In the genomic region with DNA sequence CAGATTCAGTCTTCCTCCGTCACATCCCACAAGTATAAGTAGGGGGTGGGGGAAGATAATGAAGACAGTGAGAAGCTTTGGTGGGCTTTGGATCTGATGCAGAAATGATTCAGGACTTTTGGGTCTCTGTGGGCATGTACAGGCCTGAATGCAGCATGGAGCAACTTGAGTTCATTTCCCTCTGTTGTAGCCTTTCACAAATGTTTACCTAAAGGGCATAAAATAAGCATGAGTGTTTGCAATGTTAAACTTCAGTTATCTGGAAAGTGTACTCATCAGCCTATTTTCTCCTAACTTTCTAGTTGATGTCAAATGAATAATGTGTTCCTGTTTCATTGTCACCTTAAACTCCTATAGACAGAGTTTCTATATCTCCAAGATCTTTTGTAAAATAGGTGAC, we compare ENCODE assay signal across 21 cellular contexts. TPM values are rescaled to one million over a fixed set of nuclear protein-coding genes. Genes with fewer than 3 reads are reported as not detected.
DNase-seq lines count a peak whose midpoint lies in the region; ATAC-seq and TF ChIP-seq lines count a peak whose summit lies in the region.
"Had no signal": no experiment of that assay in that cellular context is flagged by ENCODE, and none has a peak within 500 bp of the region (broad histone marks: within the 10 kb centered on the region; RNA-seq: fewer than 3 reads in every experiment).

No MANE protein-coding gene starts in this region.

- H3K27me3 Mint-ChIP-seq in type B pancreatic cell: no peaks in the 10 kb centered on the region
- H3K27me3 Mint-ChIP-seq: IgD-negative memory B cell had no signal

- H3K4me1 Mint-ChIP-seq in type B pancreatic cell (ENCODE audit: unreplicated experiment): peaks cover 17% of the 10 kb centered on the region
- H3K4me1 Mint-ChIP-seq: CD8-positive, alpha-beta memory T cell; IgD-negative memory B cell had no signal

- peak; percentile 88 for DNase-seq in NCI-H510A treated with DMSO at 0.1 percent for 48 hours (lab: John Stamatoyannopoulos, UW)
- DNase-seq in NCI-H510A (lab: John Stamatoyannopoulos, UW): no peak
- DNase-seq in NCI-H774 (lab: John Stamatoyannopoulos, UW): peak; percentile 38
- DNase-seq in left lobe of liver (ENCODE audit: low spot score): no peak
- DNase-seq in type B pancreatic cell (ENCODE audit: extremely low spot score, unreplicated experiment): no peak
- DNase-seq in Kasumi-1 (lab: John Stamatoyannopoulos, UW): no peak
- DNase-seq in HAP-1 (ENCODE audit: low spot score in 2 of 2): no peak
- no peak for DNase-seq in stimulated activated CD4-positive, alpha-beta T cell treated with anti-CD3 and anti-CD28 coated beads, Interleukin-4, amount 100 ng/mL, for 4 hours
- DNase-seq: AML-193; C1 segment of cervical spinal cord; Calu3; CD8-positive, alpha-beta memory T cell; DMS79 treated with DMSO at 0.1 percent for 48 hours; HCEC 1CT; MV-4-11; NCI-H1105 treated with DMSO at 0.1 percent for 48 hours; NCI-H2029 treated with DMSO at 0.1 percent for 48 hours; PC-3; Right ventricle myocardium superior had no signal

- H3K27me3 ChIP-seq in HAP-1 (ENCODE audit: low read depth): no peaks in the 10 kb centered on the region

- in situ Hi-C loops in HAP-1 (cut with MboI; ENCODE audit: low sequenced_read_pairs): no loop called here

- H3K4me3 ChIP-seq in HAP-1: no peak overlapping the region
- H3K4me3 ChIP-seq: GM12878 had no signal

- H3K4me3 Mint-ChIP-seq in type B pancreatic cell: no peak overlapping the region
- H3K4me3 Mint-ChIP-seq: CD8-positive, alpha-beta memory T cell; IgD-negative memory B cell had no signal

- H3K9me3 ChIP-seq in HAP-1: no peaks in the 10 kb centered on the region

- H3K9me3 Mint-ChIP-seq in type B pancreatic cell: no peaks in the 10 kb centered on the region
- H3K9me3 Mint-ChIP-seq: CD8-positive, alpha-beta memory T cell; IgD-negative memory B cell had no signal

- peaks cover 4% of the 10 kb centered on the region for H3K4me1 ChIP-seq in HAP-1

- TF ChIP-seq CTCF in type B pancreatic cell (conservative IDR thresholded peaks at IDR 0.05): no peak

- H3K36me3 Mint-ChIP-seq in type B pancreatic cell: no peaks in the 10 kb centered on the region
- H3K36me3 Mint-ChIP-seq: CD8-positive, alpha-beta memory T cell had no signal

- H3K36me3 ChIP-seq in HAP-1 (replicated peaks): no peaks in the 10 kb centered on the region

- H3K27ac Mint-ChIP-seq in type B pancreatic cell: peak overlapping the region; percentile 21
- H3K27ac Mint-ChIP-seq: CD8-positive, alpha-beta memory T cell; IgD-negative memory B cell had no signal

- peak; percentile 66 for ATAC-seq in left lobe of liver
- ATAC-seq: GM12878, PC-3 had no signal

RNA-seq across cellular contexts. Expression of a gene that starts 39.3 kb away (rescaled TPM):
- total RNA-seq in left lobe of liver (7.4 TPM), type B pancreatic cell (ENCODE audit: low replicate concordance) (11.1 and 19.7 TPM in 2 replicates)

Comparison
In these comparisons a context has a peak if more than half of its experiments do, and no peak if none do; other contexts are left out.
1. DNase-seq: peak in NCI-H510A treated with DMSO at 0.1 percent for 48 hours (single experiment) and NCI-H774 (single experiment); none in NCI-H510A (single experiment), left lobe of liver (single experiment), type B pancreatic cell (single experiment), Kasumi-1 (0 of 2), HAP-1 (0 of 2) and stimulated activated CD4-positive, alpha-beta T cell treated with anti-CD3 and anti-CD28 coated beads, Interleukin-4, amount 100 ng/mL, for 4 hours (0 of 2).